11 cellular contexts compared by ENCODE assay signal in genomic region chr2:160379399-160379798, GRCh38.
DNase-seq lines count a peak whose midpoint lies in the region; ATAC-seq and TF ChIP-seq lines count a peak whose summit lies in the region.
"Had no signal": no experiment of that assay in that cellular context is flagged by ENCODE, and none has a peak within 500 bp of the region (broad histone marks: within the 10 kb centered on the region; RNA-seq: fewer than 3 reads in every experiment).

No MANE protein-coding gene starts in this region.

- H3K9me3 ChIP-seq in adrenal gland (replicated peaks in 1 of 3) (no peaks in the 10 kb centered on the region), right atrium auricular region (no peaks in the 10 kb centered on the region), stomach smooth muscle (ENCODE audit: control insufficient read depth in 2 of 2, low read length in 2 of 2) (no peaks in the 10 kb centered on the region)
- H3K9me3 ChIP-seq in CD8-positive, alpha-beta memory T cell (ENCODE audit: low read length) = no peaks in the 10 kb centered on the region

- DNase-seq in GM23338 (ENCODE audit: low spot score) = no peak
- DNase-seq in adrenal gland = peak in 1 of 7 donors; percentile 26
- no peak for DNase-seq in right atrium auricular region (ENCODE audit: low spot score)
- DNase-seq in CD8-positive, alpha-beta memory T cell = no peak
- DNase-seq in stimulated activated CD8-positive, alpha-beta memory T cell treated with anti-CD3 and anti-CD28 coated beads, Interleukin-4, amount 100 ng/mL, for 48 hours = no peak
- no peak for DNase-seq in amniotic stem cell (lab: John Stamatoyannopoulos, UW)
- DNase-seq: effector CD8-positive, alpha-beta T cell; NCI-H526 treated with DMSO at 0.1 percent for 48 hours had no signal

- peaks cover 68% of the 10 kb centered on the region for H3K4me1 ChIP-seq in GM23338 (ENCODE audit: insufficient read depth)
- peaks cover 58 to 78% of the 10 kb centered on the region in 2 donors for H3K4me1 ChIP-seq in adrenal gland (replicated peaks in 1 of 2)
- peaks cover 0 to 95% of the 10 kb centered on the region in 2 donors for H3K4me1 ChIP-seq in right atrium auricular region
- H3K4me1 ChIP-seq in stomach smooth muscle (ENCODE audit: control insufficient read depth, insufficient read depth, low read length) = peaks cover 31% of the 10 kb centered on the region
- H3K4me1 ChIP-seq in CD8-positive, alpha-beta memory T cell (ENCODE audit: insufficient read depth, low read length) = peaks cover 63% of the 10 kb centered on the region

- H3K4me3 ChIP-seq in GM23338 (no peak overlapping the region), adrenal gland (no peak overlapping the region), right atrium auricular region (no peak overlapping the region), stomach smooth muscle (ENCODE audit: low read length in 2 of 2) (peak overlapping the region in 1 of 2 donors; percentile 24)
- H3K4me3 ChIP-seq in CD8-positive, alpha-beta memory T cell (ENCODE audit: low read length) = no peak overlapping the region

- H3K27ac ChIP-seq in GM23338 (ENCODE audit: low read depth) (peak overlapping the region; percentile 36; the same call in 1 of the 2 replicates), adrenal gland (peak overlapping the region; percentile 12 to 82 (median 65)), right atrium auricular region (peak overlapping the region; percentile 57 to 68), stomach smooth muscle (ENCODE audit: low read length) (peak overlapping the region; percentile 19)
- H3K27ac ChIP-seq in CD8-positive, alpha-beta memory T cell (ENCODE audit: low read depth, low read length) = no peak overlapping the region

- peak overlapping the region; percentile 42 for H3K27ac Mint-ChIP-seq in GM23338
- peak overlapping the region in 4 of 8 donors; percentile 17 to 81 (median 68) for H3K27ac Mint-ChIP-seq in CD8-positive, alpha-beta memory T cell

- no peaks in the 10 kb centered on the region for H3F3A ChIP-seq in GM23338 (replicated peaks; ENCODE audit: low read depth)

- H3K4me1 Mint-ChIP-seq in GM23338 = peaks cover 72% of the 10 kb centered on the region
- peaks cover 79 to 97% (median 97%) of the 10 kb centered on the region in 3 donors for H3K4me1 Mint-ChIP-seq in CD8-positive, alpha-beta memory T cell

- no peaks in the 10 kb centered on the region for H3K9me2 ChIP-seq in GM23338 (ENCODE audit: insufficient read depth)

- H4K20me1 ChIP-seq in GM23338 (replicated peaks; ENCODE audit: insufficient read depth) = no peaks in the 10 kb centered on the region; the same call in 1 of the 2 replicates

- no peak for TF ChIP-seq POLR2A in adrenal gland (IDR thresholded peaks at IDR 0.05)

- no peak overlapping the region for H3K9ac ChIP-seq in stomach smooth muscle (ENCODE audit: low read length in 2 of 2)

- H3K4me2 ChIP-seq in GM23338 = no peak overlapping the region

- no peak overlapping the region for H2AFZ ChIP-seq in GM23338

- no peaks in the 10 kb centered on the region; the same call in 2 of the 3 replicates for H3K36me3 Mint-ChIP-seq in GM23338 (ENCODE audit: low read depth)
- peaks cover 0 to 6% (median 1%) of the 10 kb centered on the region in 3 donors for H3K36me3 Mint-ChIP-seq in CD8-positive, alpha-beta memory T cell

- H3K36me3 ChIP-seq in GM23338 (ENCODE audit: insufficient read depth) (no peaks in the 10 kb centered on the region), adrenal gland (replicated peaks in 1 of 2) (no peaks in the 10 kb centered on the region), right atrium auricular region (no peaks in the 10 kb centered on the region), stomach smooth muscle (ENCODE audit: control insufficient read depth in 2 of 2, insufficient read depth in 2 of 2, low read length in 2 of 2) (no peaks in the 10 kb centered on the region)
- no peaks in the 10 kb centered on the region for H3K36me3 ChIP-seq in CD8-positive, alpha-beta memory T cell (ENCODE audit: insufficient read depth, low read length)

- H3K9me3 Mint-ChIP-seq in GM23338 = no peaks in the 10 kb centered on the region
- no peaks in the 10 kb centered on the region for H3K9me3 Mint-ChIP-seq in CD8-positive, alpha-beta memory T cell

- POLR2A ChIA-PET in CD8-positive, alpha-beta memory T cell (lab: Charles Lee) = no interaction called here

- H3K79me2 ChIP-seq in GM23338 (replicated peaks; ENCODE audit: insufficient read depth) = peaks cover 83% of the 10 kb centered on the region

- H3K4me3 Mint-ChIP-seq in GM23338 = no peak overlapping the region
- peak overlapping the region in 3 of 7 donors; percentile 1 to 42 (median 28) for H3K4me3 Mint-ChIP-seq in CD8-positive, alpha-beta memory T cell

- H3K27me3 ChIP-seq in GM23338 (ENCODE audit: insufficient read depth) (no peaks in the 10 kb centered on the region), adrenal gland (no peaks in the 10 kb centered on the region), right atrium auricular region (no peaks in the 10 kb centered on the region), stomach smooth muscle (ENCODE audit: control insufficient read depth in 1 of 2, insufficient read depth in 2 of 2, low read length in 2 of 2) (no peaks in the 10 kb centered on the region)
- H3K27me3 ChIP-seq in CD8-positive, alpha-beta memory T cell (ENCODE audit: insufficient read depth, low read length, poor library complexity, severe bottlenecking) = no peaks in the 10 kb centered on the region

- intact Hi-C loops in adrenal gland (cut with DNase I) = no loop called here

- CTCF ChIA-PET in CD8-positive, alpha-beta memory T cell (lab: Charles Lee) = no interaction called here

- ATAC-seq in GM23338 (no peak), GM21367 (IDR thresholded peaks at IDR 0.05; ENCODE audit: unreplicated experiment) (no peak)
- ATAC-seq: activated CD4-positive, CD25-positive, alpha-beta regulatory T cell treated with anti-CD3 and anti-CD28 coated beads, Interleukin-2, amount 50 U/mL, for 24 hours had no signal

- WGBS in adrenal gland, 4 donors = 28 to 50% (median 37%) methylated on average over 3 of the region's 3 CpGs

- no peaks in the 10 kb centered on the region for H3K27me3 Mint-ChIP-seq in GM23338 (ENCODE audit: insufficient read depth, low read depth, poor library complexity)
- no peaks in the 10 kb centered on the region for H3K27me3 Mint-ChIP-seq in CD8-positive, alpha-beta memory T cell

- TF ChIP-seq CTCF in GM23338 (conservative IDR thresholded peaks at IDR 0.05; ENCODE audit: low read depth in 2 of 2) (no peak), adrenal gland (IDR thresholded peaks at IDR 0.05) (no peak), right atrium auricular region (IDR thresholded peaks at IDR 0.05) (no peak)

TF ChIP-seq in GM23338, 12 proteins besides CTCF, POLR2A, EP300 and RAD21 (continues in another document):
- TF ChIP-seq POLR2AphosphoS5 (IDR thresholded peaks at IDR 0.05; ENCODE audit: low read depth) = no peak
- TF ChIP-seq CREB1 (CRISPR knock-in tag; IDR thresholded peaks at IDR 0.05; ENCODE audit: low read depth) = no peak
- TF ChIP-seq ZNF331 (CRISPR knock-in tag; IDR thresholded peaks at IDR 0.05; ENCODE audit: low read depth) = no peak
- no peak for TF ChIP-seq JUNB (IDR thresholded peaks at IDR 0.05; ENCODE audit: unreplicated experiment)
- TF ChIP-seq ETS1 (IDR thresholded peaks at IDR 0.05) = no peak
- TF ChIP-seq STAT1 (IDR thresholded peaks at IDR 0.05; ENCODE audit: unreplicated experiment) = no peak
- no peak for TF ChIP-seq EZH2phosphoT487 (IDR thresholded peaks at IDR 0.05; ENCODE audit: unreplicated experiment)
